18 cellular contexts compared by ENCODE assay signal in genomic region chrX:79159800-79160199, GRCh38. TPM values are rescaled to one million over a fixed set of nuclear protein-coding genes. Genes with fewer than 3 reads are reported as not detected.
DNase-seq lines count a peak whose midpoint lies in the region; ATAC-seq and TF ChIP-seq lines count a peak whose summit lies in the region.
"Had no signal": no experiment of that assay in that cellular context is flagged by ENCODE, and none has a peak within 500 bp of the region (broad histone marks: within the 10 kb centered on the region; RNA-seq: fewer than 3 reads in every experiment).

No MANE protein-coding gene starts in this region.

- H3K36me3 ChIP-seq in CD8-positive, alpha-beta T cell (ENCODE audit: insufficient read depth, low read length), result no peaks in the 10 kb centered on the region
- H3K36me3 ChIP-seq: BLaER1 treated with 17β-estradiol and CSF1 and Interleukin-3, amounts not matched to agents 10 nM and 100 nM; neural progenitor cell had no signal

- no peaks in the 10 kb centered on the region for H3K9me3 ChIP-seq in CD8-positive, alpha-beta T cell (ENCODE audit: low read length)
- no peaks in the 10 kb centered on the region for H3K9me3 ChIP-seq in T-helper 17 cell (ENCODE audit: control insufficient read depth, low read length, poor library complexity, severe bottlenecking)
- H3K9me3 ChIP-seq: BLaER1 treated with 17β-estradiol and CSF1 and Interleukin-3, amounts not matched to agents 10 nM and 100 nM had no signal

- POLR2A ChIA-PET in CD8-positive, alpha-beta T cell (lab: Charles Lee), result interaction anchor here (2.2 to 2.6 kb wide), 2 partner anchors 8 to 14 kb away, joined by 9 to 10 read pairs; partner anchors contain the start of gene GPR174

- DNase-seq in CD8-positive, alpha-beta T cell, result no peak
- DNase-seq in T-helper 17 cell (no peak), immature natural killer cell (no peak), AG08395 (ENCODE audit: low spot score) (no peak)
- DNase-seq: DMS53, mesenchymal stem cell, NCI-H187 treated with DMSO at 0.1 percent for 48 hours, NCI-H446 treated with DMSO at 0.1 percent for 48 hours had no signal

- no peaks in the 10 kb centered on the region for H3K9me3 Mint-ChIP-seq in CD8-positive, alpha-beta T cell
- no peaks in the 10 kb centered on the region for H3K9me3 Mint-ChIP-seq in immature natural killer cell
- H3K9me3 Mint-ChIP-seq: neural progenitor cell; stimulated activated memory B cell treated with anti-CD40 and anti-IgM and Interleukin-4, amounts not matched to agents 10 μg/mL and 1 μg/mL and 100 μg/mL, for 72 hours; type B pancreatic cell; WTC11 had no signal

- no peak overlapping the region for H3K4me3 ChIP-seq in CD8-positive, alpha-beta T cell (ENCODE audit: low read depth, low read length)
- H3K4me3 ChIP-seq: BLaER1 treated with 17β-estradiol and CSF1 and Interleukin-3, amounts not matched to agents 10 nM and 100 nM; neural progenitor cell had no signal

- peaks cover 79% of the 10 kb centered on the region for H3K4me1 ChIP-seq in CD8-positive, alpha-beta T cell (ENCODE audit: insufficient read depth, low read length)
- H3K4me1 ChIP-seq: neural progenitor cell had no signal

- no peaks in the 10 kb centered on the region for H3K27me3 Mint-ChIP-seq in CD8-positive, alpha-beta T cell (ENCODE audit: low read depth)
- H3K27me3 Mint-ChIP-seq in T-helper 17 cell, result no peaks in the 10 kb centered on the region
- H3K27me3 Mint-ChIP-seq in immature natural killer cell (ENCODE audit: low read depth in 3 of 3), result peaks cover 1 to 5% (median 2%) of the 10 kb centered on the region in 3 donors
- H3K27me3 Mint-ChIP-seq: stimulated activated memory B cell treated with anti-CD40 and anti-IgM and Interleukin-4, amounts not matched to agents 10 μg/mL and 1 μg/mL and 100 μg/mL, for 72 hours; type B pancreatic cell had no signal

- H3K27ac ChIP-seq in CD8-positive, alpha-beta T cell (ENCODE audit: low read depth, low read length), result no peak overlapping the region
- H3K27ac ChIP-seq: BLaER1 treated with 17β-estradiol and CSF1 and Interleukin-3, amounts not matched to agents 10 nM and 100 nM; neural progenitor cell had no signal

- no peaks in the 10 kb centered on the region for H3K27me3 ChIP-seq in CD8-positive, alpha-beta T cell (ENCODE audit: insufficient read depth, low read length)
- H3K27me3 ChIP-seq: neural progenitor cell had no signal

- H3K4me1 Mint-ChIP-seq in CD8-positive, alpha-beta T cell (ENCODE audit: low read depth), result peaks cover 77% of the 10 kb centered on the region
- peaks cover 38% of the 10 kb centered on the region for H3K4me1 Mint-ChIP-seq in T-helper 17 cell
- H3K4me1 Mint-ChIP-seq in immature natural killer cell, result peaks cover 81 to 88% of the 10 kb centered on the region in 2 donors
- H3K4me1 Mint-ChIP-seq: neural progenitor cell, WTC11 had no signal

- H3K4me3 Mint-ChIP-seq in CD8-positive, alpha-beta T cell, result peak overlapping the region; percentile 18
- H3K4me3 Mint-ChIP-seq in T-helper 17 cell, result no peak overlapping the region
- peak overlapping the region in 1 of 5 donors; percentile 15 for H3K4me3 Mint-ChIP-seq in immature natural killer cell
- H3K4me3 Mint-ChIP-seq: neural progenitor cell; stimulated activated memory B cell treated with anti-CD40 and anti-IgM and Interleukin-4, amounts not matched to agents 10 μg/mL and 1 μg/mL and 100 μg/mL, for 72 hours; type B pancreatic cell; WTC11 had no signal

- ATAC-seq in CD8-positive, alpha-beta T cell, result no peak
- ATAC-seq in GM18858 (IDR thresholded peaks at IDR 0.05; ENCODE audit: unreplicated experiment), result peak; percentile 48
- no peak for ATAC-seq in T-helper 17 cell
- ATAC-seq in GM21737 (IDR thresholded peaks at IDR 0.05; ENCODE audit: unreplicated experiment), result no peak
- no peak for ATAC-seq in HG03097 (IDR thresholded peaks at IDR 0.05; ENCODE audit: low FRiP score, unreplicated experiment)
- ATAC-seq: stimulated activated memory B cell treated with anti-CD40 and anti-IgM and Interleukin-4, amounts not matched to agents 10 μg/mL and 1 μg/mL and 100 μg/mL, for 72 hours; WTC11 had no signal

- no peak for TF ChIP-seq CTCF in CD8-positive, alpha-beta T cell (IDR thresholded peaks at IDR 0.05)

- intact Hi-C loops in CD8-positive, alpha-beta T cell (cut with DNase I, micrococcal nuclease), result loop anchor here in 1 of 2 experiments (2.0 to 10.0 kb wide), 3 partner anchors 13 to 215 kb away; partner anchors contain the start of gene P2RY10

- CTCF ChIA-PET in CD8-positive, alpha-beta T cell (lab: Charles Lee), result interaction anchor here (1.4 kb wide), 1 partner anchor 99 kb away, joined by 4 read pairs; no protein-coding TSS in a partner anchor

- peak overlapping the region; percentile 75 for H3K27ac Mint-ChIP-seq in CD8-positive, alpha-beta T cell
- peak overlapping the region; percentile 97 for H3K27ac Mint-ChIP-seq in T-helper 17 cell
- peak overlapping the region in 4 of 6 donors; percentile 23 to 95 (median 78) for H3K27ac Mint-ChIP-seq in immature natural killer cell
- H3K27ac Mint-ChIP-seq: neural progenitor cell, type B pancreatic cell, WTC11 had no signal

- H3K36me3 Mint-ChIP-seq in CD8-positive, alpha-beta T cell, result peaks cover 44% of the 10 kb centered on the region
- H3K36me3 Mint-ChIP-seq in T-helper 17 cell (ENCODE audit: low read depth) (peaks cover 4% of the 10 kb centered on the region), immature natural killer cell (peaks cover 5 to 20% (median 10%) of the 10 kb centered on the region in 3 donors)
- H3K36me3 Mint-ChIP-seq: neural progenitor cell, type B pancreatic cell, WTC11 had no signal

RNA-seq across cellular contexts. Expression of gene GPR174, which starts 15.3 kb away (rescaled TPM):
- 10 to 100 TPM; 34.9 to 36.5 TPM for total RNA-seq in CD8-positive, alpha-beta T cell
- 10 to 100 TPM; 34.5 to 41.2 TPM for total RNA-seq in T-helper 17 cell
- 1 to 10 TPM; 3.9 to 9.0 (median 5.0) TPM for polyA plus RNA-seq in immature natural killer cell
- total RNA-seq: kidney epithelial cell, pulmonary artery endothelial cell had no signal
